Comparison of ENCODE assay signal across 12 cellular contexts in the genomic region with DNA sequence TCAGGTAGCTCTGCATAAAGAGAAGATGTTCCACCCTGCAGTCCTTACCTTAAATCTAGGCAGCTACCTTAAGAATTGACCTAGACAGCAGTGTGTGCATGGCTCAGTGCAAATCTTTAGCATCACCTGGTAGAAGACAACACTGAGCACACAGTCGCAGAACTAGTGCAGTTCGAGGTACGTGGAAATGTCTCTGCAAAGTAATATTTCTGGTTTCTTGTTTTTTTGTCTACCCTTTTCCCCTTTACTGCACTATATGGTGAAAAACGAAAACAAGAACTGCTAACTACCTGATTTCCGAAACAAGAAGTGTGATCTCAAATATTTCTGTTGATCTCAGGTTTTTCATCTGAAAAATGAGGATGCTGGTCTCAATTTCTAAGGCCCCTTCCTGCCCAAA.
DNase-seq lines count a peak whose midpoint lies in the region; ATAC-seq and TF ChIP-seq lines count a peak whose summit lies in the region.
"Had no signal": no experiment of that assay in that cellular context is flagged by ENCODE, and none has a peak within 500 bp of the region (broad histone marks: within the 10 kb centered on the region; RNA-seq: fewer than 3 reads in every experiment).

No MANE protein-coding gene starts in this region.

- H3K9me3 ChIP-seq in mucosa of stomach (ENCODE audit: control insufficient read depth, low read length), result no peaks in the 10 kb centered on the region
- H3K9me3 ChIP-seq in suprapubic skin, result no peaks in the 10 kb centered on the region

- H3K27me3 Mint-ChIP-seq in CD14-positive monocyte (ENCODE audit: low read depth in 3 of 3), result peaks cover 0 to 2% (median 0%) of the 10 kb centered on the region in 3 donors
- H3K27me3 Mint-ChIP-seq in activated CD8-positive, alpha-beta T cell treated with anti-CD3 and anti-CD28 coated beads, Interleukin-2, amount 10 ng/mL, durations not matched to agents 7 days and 5 days (ENCODE audit: low read depth), result no peaks in the 10 kb centered on the region

- no peaks in the 10 kb centered on the region for H3K9me3 Mint-ChIP-seq in CD14-positive monocyte
- no peaks in the 10 kb centered on the region for H3K9me3 Mint-ChIP-seq in activated CD8-positive, alpha-beta T cell treated with anti-CD3 and anti-CD28 coated beads, Interleukin-2, amount 10 ng/mL, durations not matched to agents 7 days and 5 days (ENCODE audit: insufficient read depth)

- DNase-seq in CD14-positive monocyte (ENCODE audit: low spot score), result no peak
- DNase-seq in activated CD8-positive, alpha-beta T cell treated with anti-CD3 and anti-CD28 coated beads, Interleukin-2, amount 10 ng/mL, durations not matched to agents 7 days and 5 days, result no peak
- DNase-seq in NCI-H1436 treated with DMSO at 0.1 percent for 48 hours (lab: John Stamatoyannopoulos, UW), result no peak
- no peak for DNase-seq in NCI-H1417 (lab: John Stamatoyannopoulos, UW)
- no peak for DNase-seq in NCI-H526 treated with DMSO at 0.1 percent for 48 hours (lab: John Stamatoyannopoulos, UW)
- no peak for DNase-seq in suprapubic skin (ENCODE audit: low spot score in 2 of 2)
- DNase-seq: activated CD4-positive, alpha-beta T cell treated with anti-CD3 and anti-CD28 coated beads, Interleukin-2, amount 50 U/mL, for 48 hours; cortex of kidney; Kasumi-1; OCI-M1 had no signal

- H3K4me1 Mint-ChIP-seq in CD14-positive monocyte, result peaks cover 65% of the 10 kb centered on the region
- peaks cover 47% of the 10 kb centered on the region for H3K4me1 Mint-ChIP-seq in activated CD8-positive, alpha-beta T cell treated with anti-CD3 and anti-CD28 coated beads, Interleukin-2, amount 10 ng/mL, durations not matched to agents 7 days and 5 days (ENCODE audit: low read depth)

- peak; percentile 39 for ATAC-seq in GM19455 (IDR thresholded peaks at IDR 0.05; ENCODE audit: unreplicated experiment)
- ATAC-seq in activated CD8-positive, alpha-beta T cell treated with anti-CD3 and anti-CD28 coated beads, Interleukin-2, amount 10 ng/mL, durations not matched to agents 7 days and 5 days, result no peak

- H3K27ac ChIP-seq in suprapubic skin, result no peak overlapping the region

- H3K27me3 ChIP-seq in mucosa of stomach (ENCODE audit: control insufficient read depth, insufficient read depth, low read length), result no peaks in the 10 kb centered on the region
- H3K27me3 ChIP-seq in suprapubic skin, result no peaks in the 10 kb centered on the region

- TF ChIP-seq POLR2A in suprapubic skin (IDR thresholded peaks at IDR 0.05), result no peak

- no peak for TF ChIP-seq EP300 in suprapubic skin (IDR thresholded peaks at IDR 0.05)

- H3K27ac Mint-ChIP-seq in CD14-positive monocyte, result peak overlapping the region; percentile 85 to 96 (median 92)
- peak overlapping the region; percentile 74 for H3K27ac Mint-ChIP-seq in activated CD8-positive, alpha-beta T cell treated with anti-CD3 and anti-CD28 coated beads, Interleukin-2, amount 10 ng/mL, durations not matched to agents 7 days and 5 days

- peak overlapping the region; percentile 38 for H3K9ac ChIP-seq in mucosa of stomach (ENCODE audit: low read length)

- POLR2A ChIA-PET in activated CD8-positive, alpha-beta T cell treated with anti-CD3 and anti-CD28 coated beads, Interleukin-2, amount 10 ng/mL, durations not matched to agents 7 days and 5 days (lab: Charles Lee), result interaction anchor here (1.9 to 2.2 kb wide), 2 partner anchors 82 to 278 kb away, joined by 7 to 15 read pairs; a partner anchor contains a TSS

- no peak overlapping the region for H3K4me3 Mint-ChIP-seq in CD14-positive monocyte
- H3K4me3 Mint-ChIP-seq in activated CD8-positive, alpha-beta T cell treated with anti-CD3 and anti-CD28 coated beads, Interleukin-2, amount 10 ng/mL, durations not matched to agents 7 days and 5 days, result no peak overlapping the region

- intact Hi-C loops in CD14-positive monocyte (cut with micrococcal nuclease), result no loop called here

- H3K4me1 ChIP-seq in mucosa of stomach (ENCODE audit: control insufficient read depth, insufficient read depth, low read length), result peaks cover 50% of the 10 kb centered on the region
- peaks cover 42% of the 10 kb centered on the region for H3K4me1 ChIP-seq in suprapubic skin

- H3K36me3 Mint-ChIP-seq in CD14-positive monocyte, result peaks cover 36 to 40% of the 10 kb centered on the region in 2 donors
- H3K36me3 Mint-ChIP-seq in activated CD8-positive, alpha-beta T cell treated with anti-CD3 and anti-CD28 coated beads, Interleukin-2, amount 10 ng/mL, durations not matched to agents 7 days and 5 days (ENCODE audit: low read depth), result peaks cover 12% of the 10 kb centered on the region

- CTCF ChIA-PET in activated CD8-positive, alpha-beta T cell treated with anti-CD3 and anti-CD28 coated beads, Interleukin-2, amount 10 ng/mL, durations not matched to agents 7 days and 5 days (lab: Charles Lee), result interaction anchor here (1.9 kb wide), 1 partner anchor 301 kb away, joined by 12 read pairs; no protein-coding TSS in a partner anchor

- 91% methylated on average over 5 of the region's 5 CpGs for WGBS in suprapubic skin

- H3K36me3 ChIP-seq in mucosa of stomach (ENCODE audit: control insufficient read depth, insufficient read depth, low read length), result no peaks in the 10 kb centered on the region
- H3K36me3 ChIP-seq in suprapubic skin, result no peaks in the 10 kb centered on the region

- H3K4me3 ChIP-seq in mucosa of stomach (ENCODE audit: low read length) (no peak overlapping the region), suprapubic skin (no peak overlapping the region)

- TF ChIP-seq CTCF in CD14-positive monocyte (IDR thresholded peaks at IDR 0.05) (no peak), suprapubic skin (IDR thresholded peaks at IDR 0.05) (no peak)
